8 cellular contexts compared by ENCODE assay signal in the genomic region with DNA sequence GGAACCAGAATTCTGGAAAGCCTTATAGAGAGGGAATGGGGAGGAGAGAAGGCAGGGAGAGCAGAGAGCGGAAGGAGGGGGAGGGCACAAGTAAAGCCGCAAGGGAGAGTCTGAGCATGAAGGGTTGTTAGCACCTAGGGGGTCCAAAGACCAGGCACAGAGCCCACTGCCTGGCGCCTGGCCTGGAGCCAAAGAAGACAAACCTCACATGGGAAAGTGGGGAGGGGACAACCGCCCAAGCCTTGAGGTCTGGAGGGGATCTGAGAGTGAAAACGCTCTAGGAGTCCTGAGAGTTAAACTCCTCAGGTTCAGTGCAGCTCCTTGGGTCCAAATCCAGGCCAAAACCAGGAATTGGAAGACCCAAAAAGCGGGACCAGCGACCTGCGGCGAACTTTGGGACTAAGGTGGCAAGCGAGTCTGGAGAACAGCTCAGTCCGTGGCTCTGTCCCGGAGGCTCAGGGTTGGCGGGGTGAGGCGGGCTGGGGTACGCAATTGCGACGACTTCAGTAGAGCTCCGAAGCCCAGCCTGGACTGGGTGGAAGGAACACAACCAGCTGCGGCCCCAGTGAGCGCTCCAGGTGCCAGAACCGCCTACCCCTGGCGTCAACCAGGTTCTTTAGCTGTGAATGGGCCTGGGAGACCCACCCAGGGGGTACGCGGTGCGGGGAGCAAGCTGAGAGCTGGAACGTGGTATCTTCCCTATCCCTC. TPM values are rescaled to one million over a fixed set of nuclear protein-coding genes. Genes with fewer than 3 reads are reported as not detected.
DNase-seq lines count a peak whose midpoint lies in the region; ATAC-seq lines count a peak whose summit lies in the region.

No MANE protein-coding gene starts in this region.

- no peaks in the 10 kb centered on the region for H3K9me3 Mint-ChIP-seq in T-helper 2 cell treated with Interferon-gamma antibody and Interleukin-4, amounts not matched to agents 5 μg/mL and 100 μg/mL, for 36 hours
- no peaks in the 10 kb centered on the region for H3K9me3 Mint-ChIP-seq in activated T-helper 2 cell treated with anti-CD3 and anti-CD28 coated beads, Interferon-gamma antibody, Interleukin-2, Interleukin-4, amounts not matched to agents 10 μg/mL and 5 μg/mL and 100 μg/mL, durations not matched to agents 14 hours and 24 hours and 36 hours
- H3K9me3 Mint-ChIP-seq in immature natural killer cell, result no peaks in the 10 kb centered on the region

- no peak overlapping the region for H3K27ac Mint-ChIP-seq in T-helper 2 cell treated with Interferon-gamma antibody and Interleukin-4, amounts not matched to agents 5 μg/mL and 100 μg/mL, for 36 hours
- no peak overlapping the region for H3K27ac Mint-ChIP-seq in activated T-helper 2 cell treated with anti-CD3 and anti-CD28 coated beads, Interferon-gamma antibody, Interleukin-2, Interleukin-4, amounts not matched to agents 10 μg/mL and 5 μg/mL and 100 μg/mL, durations not matched to agents 14 hours and 24 hours and 36 hours
- peak overlapping the region; percentile 44 to 90 (median 76) for H3K27ac Mint-ChIP-seq in immature natural killer cell

- peaks cover 5% of the 10 kb centered on the region for H3K36me3 Mint-ChIP-seq in T-helper 2 cell treated with Interferon-gamma antibody and Interleukin-4, amounts not matched to agents 5 μg/mL and 100 μg/mL, for 36 hours (ENCODE audit: low read depth)
- peaks cover 12% of the 10 kb centered on the region for H3K36me3 Mint-ChIP-seq in activated T-helper 2 cell treated with anti-CD3 and anti-CD28 coated beads, Interferon-gamma antibody, Interleukin-2, Interleukin-4, amounts not matched to agents 10 μg/mL and 5 μg/mL and 100 μg/mL, durations not matched to agents 14 hours and 24 hours and 36 hours (ENCODE audit: low read depth)
- H3K36me3 Mint-ChIP-seq in immature natural killer cell, result peaks cover 0 to 4% (median 0%) of the 10 kb centered on the region in 3 donors

- intact Hi-C loops in activated T-helper 2 cell treated with anti-CD3 and anti-CD28 coated beads, Interferon-gamma antibody, Interleukin-2, Interleukin-4, amounts not matched to agents 10 μg/mL and 5 μg/mL and 100 μg/mL, durations not matched to agents 14 hours and 24 hours and 36 hours (cut with micrococcal nuclease), result no loop called here

- no peak for DNase-seq in T-helper 2 cell treated with Interferon-gamma antibody and Interleukin-4, amounts not matched to agents 5 μg/mL and 100 μg/mL, for 36 hours (ENCODE audit: low spot score)
- DNase-seq in T-helper 2 cell (no peak), immature natural killer cell (no peak), HuH-7 (ENCODE audit: low spot score) (no peak)
- no peak for DNase-seq in activated T-helper 2 cell treated with anti-CD3 and anti-CD28 coated beads, Interferon-gamma antibody, Interleukin-2, Interleukin-4, amounts not matched to agents 10 μg/mL and 5 μg/mL and 100 μg/mL, durations not matched to agents 14 hours and 24 hours and 36 hours (ENCODE audit: low spot score)

- peaks cover 31% of the 10 kb centered on the region for H3K4me1 Mint-ChIP-seq in T-helper 2 cell treated with Interferon-gamma antibody and Interleukin-4, amounts not matched to agents 5 μg/mL and 100 μg/mL, for 36 hours (ENCODE audit: low read depth)
- H3K4me1 Mint-ChIP-seq in activated T-helper 2 cell treated with anti-CD3 and anti-CD28 coated beads, Interferon-gamma antibody, Interleukin-2, Interleukin-4, amounts not matched to agents 10 μg/mL and 5 μg/mL and 100 μg/mL, durations not matched to agents 14 hours and 24 hours and 36 hours (ENCODE audit: low read depth), result peaks cover 20% of the 10 kb centered on the region
- H3K4me1 Mint-ChIP-seq in immature natural killer cell, result peaks cover 48 to 52% of the 10 kb centered on the region in 2 donors

- peaks cover 26% of the 10 kb centered on the region for H3K27me3 Mint-ChIP-seq in T-helper 2 cell treated with Interferon-gamma antibody and Interleukin-4, amounts not matched to agents 5 μg/mL and 100 μg/mL, for 36 hours (ENCODE audit: low read depth)
- peaks cover 24% of the 10 kb centered on the region for H3K27me3 Mint-ChIP-seq in activated T-helper 2 cell treated with anti-CD3 and anti-CD28 coated beads, Interferon-gamma antibody, Interleukin-2, Interleukin-4, amounts not matched to agents 10 μg/mL and 5 μg/mL and 100 μg/mL, durations not matched to agents 14 hours and 24 hours and 36 hours (ENCODE audit: low read depth)
- peaks cover 5 to 8% (median 6%) of the 10 kb centered on the region in 3 donors for H3K27me3 Mint-ChIP-seq in immature natural killer cell (ENCODE audit: low read depth in 3 of 3)

- peak overlapping the region; percentile 9 for H3K27ac ChIP-seq in temporal lobe (ENCODE audit: low read depth, low read length)

- H3K4me3 Mint-ChIP-seq in T-helper 2 cell treated with Interferon-gamma antibody and Interleukin-4, amounts not matched to agents 5 μg/mL and 100 μg/mL, for 36 hours, result peak overlapping the region; percentile 75
- H3K4me3 Mint-ChIP-seq in activated T-helper 2 cell treated with anti-CD3 and anti-CD28 coated beads, Interferon-gamma antibody, Interleukin-2, Interleukin-4, amounts not matched to agents 10 μg/mL and 5 μg/mL and 100 μg/mL, durations not matched to agents 14 hours and 24 hours and 36 hours (ENCODE audit: low read depth), result peak overlapping the region; percentile 72
- peak overlapping the region; percentile 60 to 89 (median 86) for H3K4me3 Mint-ChIP-seq in immature natural killer cell

- no peak for ATAC-seq in HG02852 (IDR thresholded peaks at IDR 0.05; ENCODE audit: unreplicated experiment)
- ATAC-seq in GM18870 (IDR thresholded peaks at IDR 0.05; ENCODE audit: unreplicated experiment), result no peak

RNA-seq across cellular contexts. Expression of gene INAFM2, which starts 0.8 kb away (rescaled TPM):
- total RNA-seq in activated T-helper 2 cell treated with anti-CD3 and anti-CD28 coated beads, Interferon-gamma antibody, Interleukin-2, Interleukin-4, amounts not matched to agents 10 μg/mL and 5 μg/mL and 100 μg/mL, durations not matched to agents 14 hours and 24 hours and 36 hours, result 16.7 and 17.9 TPM in 2 replicates
- polyA plus RNA-seq in immature natural killer cell, result 1 to 10 TPM; 3.2 to 3.5 (median 3.2) TPM
- total RNA-seq in temporal lobe, result 11.3 TPM

RNA-seq across cellular contexts. Expression of gene PLCB2, which starts 14.9 kb away (rescaled TPM):
- total RNA-seq in activated T-helper 2 cell treated with anti-CD3 and anti-CD28 coated beads, Interferon-gamma antibody, Interleukin-2, Interleukin-4, amounts not matched to agents 10 μg/mL and 5 μg/mL and 100 μg/mL, durations not matched to agents 14 hours and 24 hours and 36 hours, result 96.3 and 98.9 TPM in 2 replicates
- 10 to 100 TPM; 18.0 to 57.0 (median 24.2) TPM for polyA plus RNA-seq in immature natural killer cell
- 3.0 TPM for total RNA-seq in temporal lobe

RNA-seq across cellular contexts. Expression of gene CCDC9B, which starts 18.1 kb away (rescaled TPM):
- total RNA-seq in activated T-helper 2 cell treated with anti-CD3 and anti-CD28 coated beads, Interferon-gamma antibody, Interleukin-2, Interleukin-4, amounts not matched to agents 10 μg/mL and 5 μg/mL and 100 μg/mL, durations not matched to agents 14 hours and 24 hours and 36 hours, result 0.34 and 0.41 TPM in 2 replicates
- polyA plus RNA-seq in immature natural killer cell, result under 1 TPM in 2 of 3 donors, not detected in 1; 0.09 to 0.46 TPM
- 1.5 TPM for total RNA-seq in temporal lobe

RNA-seq across cellular contexts. Expression of gene PHGR1, which starts 28.1 kb away (rescaled TPM):
- not detected in 2 replicates for total RNA-seq in activated T-helper 2 cell treated with anti-CD3 and anti-CD28 coated beads, Interferon-gamma antibody, Interleukin-2, Interleukin-4, amounts not matched to agents 10 μg/mL and 5 μg/mL and 100 μg/mL, durations not matched to agents 14 hours and 24 hours and 36 hours
- not detected for polyA plus RNA-seq in immature natural killer cell
- total RNA-seq in temporal lobe, result not detected

RNA-seq across cellular contexts. Expression of gene DISP2, which starts 35.3 kb away (rescaled TPM):
- total RNA-seq in activated T-helper 2 cell treated with anti-CD3 and anti-CD28 coated beads, Interferon-gamma antibody, Interleukin-2, Interleukin-4, amounts not matched to agents 10 μg/mL and 5 μg/mL and 100 μg/mL, durations not matched to agents 14 hours and 24 hours and 36 hours, result 0.05 and 0.39 TPM in 2 replicates
- polyA plus RNA-seq in immature natural killer cell, result 1 to 10 TPM in 1 of 3 donors, under 1 TPM in 2; 0.03 to 1.1 (median 0.38) TPM
- 20.9 TPM for total RNA-seq in temporal lobe

Comparison
In these comparisons a context has a peak if more than half of its experiments do, and no peak if none do; other contexts are left out.
1. H3K27ac Mint-ChIP-seq: peak in immature natural killer cell (6 of 6); none in T-helper 2 cell treated with Interferon-gamma antibody and Interleukin-4, amounts not matched to agents 5 μg/mL and 100 μg/mL, for 36 hours (single experiment) and activated T-helper 2 cell treated with anti-CD3 and anti-CD28 coated beads, Interferon-gamma antibody, Interleukin-2, Interleukin-4, amounts not matched to agents 10 μg/mL and 5 μg/mL and 100 μg/mL, durations not matched to agents 14 hours and 24 hours and 36 hours (single experiment).
2. RNA of gene PLCB2, which starts 14.9 kb away (total RNA-seq): 96.3 to 98.9 TPM in activated T-helper 2 cell treated with anti-CD3 and anti-CD28 coated beads, Interferon-gamma antibody, Interleukin-2, Interleukin-4, amounts not matched to agents 10 μg/mL and 5 μg/mL and 100 μg/mL, durations not matched to agents 14 hours and 24 hours and 36 hours; 3.0 TPM in temporal lobe (single experiment); every median in the first group is over 10 times any median in the second.
3. Peak in every context shown above with its lines, with median percentiles within 50 percentile points of each other: H3K4me3 Mint-ChIP-seq.